15 cellular contexts compared by ENCODE assay signal in the genomic region with DNA sequence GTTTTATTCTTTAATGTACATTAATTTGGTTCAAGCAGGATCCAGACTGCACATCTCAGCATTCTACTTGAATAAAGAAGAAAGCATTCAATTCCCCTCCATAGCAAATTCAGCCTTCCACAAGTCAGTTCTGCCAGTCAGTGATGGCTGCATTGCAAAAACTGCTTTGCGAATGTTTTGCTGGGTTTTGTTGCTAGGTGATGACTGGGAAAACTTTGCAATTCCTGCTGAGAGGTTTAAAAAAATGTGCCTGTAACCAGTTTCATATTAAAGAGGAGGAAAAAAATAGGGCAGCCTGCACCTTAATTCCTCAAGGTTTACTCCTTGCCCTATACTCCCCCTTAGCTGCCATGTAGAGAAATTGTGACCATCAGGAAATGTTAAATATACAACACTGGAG.
DNase-seq lines count a peak whose midpoint lies in the region; ATAC-seq and TF ChIP-seq lines count a peak whose summit lies in the region.
"Had no signal": no experiment of that assay in that cellular context is flagged by ENCODE, and none has a peak within 500 bp of the region (broad histone marks: within the 10 kb centered on the region; RNA-seq: fewer than 3 reads in every experiment).

No MANE protein-coding gene starts in this region.

- TF ChIP-seq CTCF in Calu3 (IDR thresholded peaks at IDR 0.05; ENCODE audit: unreplicated experiment) (no peak), chondrocyte (IDR thresholded peaks at IDR 0.05) (peak; percentile 36), nephron (IDR thresholded peaks at IDR 0.05; ENCODE audit: unreplicated experiment in 3 of 3) (no peak)

- intact Hi-C loops in Calu3 (cut with micrococcal nuclease; ENCODE audit: unreplicated experiment): no loop called here

- ATAC-seq in HG03175 (IDR thresholded peaks at IDR 0.05; ENCODE audit: unreplicated experiment): no peak
- no peak for ATAC-seq in activated naive CD8-positive, alpha-beta T cell treated with anti-CD3 and anti-CD28 coated beads, Interleukin-2, amount 50 U/mL, for 24 hours
- ATAC-seq: activated CD8-positive, alpha-beta T cell treated with anti-CD3 and anti-CD28 coated beads, Interleukin-2, amount 10 ng/mL, durations not matched to agents 7 days and 5 days; activated naive CD4-positive, alpha-beta T cell treated with anti-CD3 and anti-CD28 coated beads, Interleukin-2, amount 50 U/mL, for 72 hours had no signal

- DNase-seq in Calu3 (peak; percentile 20), NCI-H146 (lab: John Stamatoyannopoulos, UW) (peak; percentile 35), chondrocyte (ENCODE audit: low spot score) (no peak), NCI-H2081 treated with DMSO at 0.1 percent for 48 hours (lab: John Stamatoyannopoulos, UW) (no peak), dedifferentiated amniotic fluid mesenchymal stem cell (ENCODE audit: extremely low spot score) (no peak)
- DNase-seq in activated naive CD8-positive, alpha-beta T cell treated with anti-CD3 and anti-CD28 coated beads, Interleukin-2, amount 50 U/mL, for 24 hours: no peak
- DNase-seq: activated CD8-positive, alpha-beta T cell treated with anti-CD3 and anti-CD28 coated beads, Interleukin-2, amount 10 ng/mL, durations not matched to agents 7 days and 5 days; GF-D8; RPMI8226; stimulated activated CD4-positive, alpha-beta T cell treated with anti-CD3 and anti-CD28 coated beads, Interleukin-4, amount 100 ng/mL, for 4 hours had no signal

- H3K36me3 Mint-ChIP-seq in Calu3 (ENCODE audit: insufficient read depth, unreplicated experiment) (no peaks in the 10 kb centered on the region), chondrocyte (ENCODE audit: low read depth) (no peaks in the 10 kb centered on the region), nephron (ENCODE audit: low read depth) (no peaks in the 10 kb centered on the region)
- no peaks in the 10 kb centered on the region for H3K36me3 Mint-ChIP-seq in activated naive CD8-positive, alpha-beta T cell treated with anti-CD3 and anti-CD28 coated beads, Interleukin-2, amount 50 U/mL, for 24 hours (ENCODE audit: low read depth)
- H3K36me3 Mint-ChIP-seq: activated naive CD4-positive, alpha-beta T cell treated with anti-CD3 and anti-CD28 coated beads, Interleukin-2, amount 50 U/mL, for 72 hours had no signal

- BruUV-seq in Calu3 (replicated peaks; lab: Mats Ljungman, UMichigan): no TSS peak

- H3K27me3 Mint-ChIP-seq in Calu3 (ENCODE audit: unreplicated experiment) (no peaks in the 10 kb centered on the region), chondrocyte (ENCODE audit: low read depth) (peaks cover 2% of the 10 kb centered on the region), nephron (ENCODE audit: low read depth) (no peaks in the 10 kb centered on the region)
- peaks cover 1% of the 10 kb centered on the region for H3K27me3 Mint-ChIP-seq in activated naive CD8-positive, alpha-beta T cell treated with anti-CD3 and anti-CD28 coated beads, Interleukin-2, amount 50 U/mL, for 24 hours

- peaks cover 20% of the 10 kb centered on the region for H3K4me1 Mint-ChIP-seq in Calu3 (ENCODE audit: low read depth, unreplicated experiment)
- H3K4me1 Mint-ChIP-seq in chondrocyte (ENCODE audit: low read depth): peaks cover 4% of the 10 kb centered on the region
- H3K4me1 Mint-ChIP-seq in nephron: peaks cover 49% of the 10 kb centered on the region
- no peaks in the 10 kb centered on the region for H3K4me1 Mint-ChIP-seq in activated naive CD8-positive, alpha-beta T cell treated with anti-CD3 and anti-CD28 coated beads, Interleukin-2, amount 50 U/mL, for 24 hours

- H3K27ac Mint-ChIP-seq in Calu3 (ENCODE audit: unreplicated experiment) (no peak overlapping the region), chondrocyte (ENCODE audit: unreplicated experiment) (peak overlapping the region; percentile 49), nephron (peak overlapping the region; percentile 91 to 95 (median 94))
- no peak overlapping the region for H3K27ac Mint-ChIP-seq in activated naive CD8-positive, alpha-beta T cell treated with anti-CD3 and anti-CD28 coated beads, Interleukin-2, amount 50 U/mL, for 24 hours
- H3K27ac Mint-ChIP-seq: activated CD8-positive, alpha-beta T cell treated with anti-CD3 and anti-CD28 coated beads, Interleukin-2, amount 10 ng/mL, durations not matched to agents 7 days and 5 days; activated naive CD4-positive, alpha-beta T cell treated with anti-CD3 and anti-CD28 coated beads, Interleukin-2, amount 50 U/mL, for 72 hours; stimulated activated naive CD8-positive, alpha-beta T cell treated with anti-CD3 and anti-CD28 coated beads, Interleukin-15, Interleukin-2, amounts not matched to agents 100 ng/mL and 50 ng/mL, for 24 hours; T-helper 2 cell treated with Interferon-gamma antibody and Interleukin-4, amounts not matched to agents 5 μg/mL and 100 μg/mL, for 36 hours had no signal

- H3K9me3 Mint-ChIP-seq in Calu3 (ENCODE audit: low read depth, unreplicated experiment) (no peaks in the 10 kb centered on the region), chondrocyte (ENCODE audit: low read depth) (no peaks in the 10 kb centered on the region), nephron (no peaks in the 10 kb centered on the region)
- no peaks in the 10 kb centered on the region for H3K9me3 Mint-ChIP-seq in activated naive CD8-positive, alpha-beta T cell treated with anti-CD3 and anti-CD28 coated beads, Interleukin-2, amount 50 U/mL, for 24 hours
- H3K9me3 Mint-ChIP-seq: activated naive CD4-positive, alpha-beta T cell treated with anti-CD3 and anti-CD28 coated beads, Interleukin-2, amount 50 U/mL, for 72 hours; stimulated activated naive CD8-positive, alpha-beta T cell treated with anti-CD3 and anti-CD28 coated beads, Interleukin-15, Interleukin-2, amounts not matched to agents 100 ng/mL and 50 ng/mL, for 24 hours; T-helper 2 cell treated with Interferon-gamma antibody and Interleukin-4, amounts not matched to agents 5 μg/mL and 100 μg/mL, for 36 hours had no signal

- CTCF ChIA-PET in Calu3 (lab: Charles Lee): interaction anchor here (0.6 kb wide), 1 partner anchor 205 kb away, joined by 8 read pairs; no protein-coding TSS in a partner anchor

- H3K4me3 Mint-ChIP-seq in Calu3 (ENCODE audit: low read depth, unreplicated experiment): no peak overlapping the region
- no peak overlapping the region for H3K4me3 Mint-ChIP-seq in chondrocyte (ENCODE audit: unreplicated experiment)
- H3K4me3 Mint-ChIP-seq in nephron: peak overlapping the region in 1 of 3 experiments; percentile 40
- no peak overlapping the region for H3K4me3 Mint-ChIP-seq in activated naive CD8-positive, alpha-beta T cell treated with anti-CD3 and anti-CD28 coated beads, Interleukin-2, amount 50 U/mL, for 24 hours
- H3K4me3 Mint-ChIP-seq: activated CD8-positive, alpha-beta T cell treated with anti-CD3 and anti-CD28 coated beads, Interleukin-2, amount 10 ng/mL, durations not matched to agents 7 days and 5 days; stimulated activated naive CD8-positive, alpha-beta T cell treated with anti-CD3 and anti-CD28 coated beads, Interleukin-15, Interleukin-2, amounts not matched to agents 100 ng/mL and 50 ng/mL, for 24 hours; T-helper 2 cell treated with Interferon-gamma antibody and Interleukin-4, amounts not matched to agents 5 μg/mL and 100 μg/mL, for 36 hours had no signal

Comparison
In these comparisons a context has a peak if more than half of its experiments do, and no peak if none do; other contexts are left out.
1. DNase-seq: peak in Calu3 (single experiment) and NCI-H146 (single experiment); none in chondrocyte (single experiment), activated naive CD8-positive, alpha-beta T cell treated with anti-CD3 and anti-CD28 coated beads, Interleukin-2, amount 50 U/mL, for 24 hours (single experiment), NCI-H2081 treated with DMSO at 0.1 percent for 48 hours (single experiment) and dedifferentiated amniotic fluid mesenchymal stem cell (single experiment).
2. H3K27ac Mint-ChIP-seq: peak in chondrocyte (single experiment) and nephron (3 of 3); none in Calu3 (single experiment) and activated naive CD8-positive, alpha-beta T cell treated with anti-CD3 and anti-CD28 coated beads, Interleukin-2, amount 50 U/mL, for 24 hours (single experiment).